ENCODE assay signal across 10 cellular contexts in the genomic region with DNA sequence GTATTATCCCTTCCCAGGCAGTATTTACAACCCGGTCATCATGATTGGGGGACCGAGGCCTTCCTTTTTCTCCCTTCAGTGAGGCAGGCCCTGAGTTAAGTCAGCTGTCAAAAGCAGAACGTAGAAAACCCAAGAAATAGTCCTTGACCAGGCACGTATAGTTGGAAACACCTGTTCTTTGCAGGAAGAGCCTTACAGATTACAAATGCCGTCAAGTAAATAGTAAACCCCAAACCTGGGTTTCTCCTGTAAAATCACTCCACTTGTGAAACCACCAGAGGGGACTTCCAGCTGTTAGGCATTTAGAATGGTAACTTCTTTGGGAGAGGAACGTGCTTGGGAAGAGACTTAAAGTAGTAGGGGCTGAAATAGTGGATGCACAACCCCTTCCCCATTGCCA. TPM values are rescaled to one million over a fixed set of nuclear protein-coding genes. Genes with fewer than 3 reads are reported as not detected.
DNase-seq lines count a peak whose midpoint lies in the region; ATAC-seq and TF ChIP-seq lines count a peak whose summit lies in the region.
"Had no signal": no experiment of that assay in that cellular context is flagged by ENCODE, and none has a peak within 500 bp of the region (broad histone marks: within the 10 kb centered on the region; RNA-seq: fewer than 3 reads in every experiment).

No MANE protein-coding gene starts in this region.

- H3K27ac Mint-ChIP-seq in T-helper 17 cell: peak overlapping the region; percentile 29

- H3K4me1 ChIP-seq in HEK293 (ENCODE audit: control insufficient read depth, insufficient read depth, low read length): peaks cover 20% of the 10 kb centered on the region
- peaks cover 2% of the 10 kb centered on the region for H3K4me1 ChIP-seq in right cardiac atrium (ENCODE audit: control insufficient read depth, insufficient read depth, low read length)
- peaks cover 31% of the 10 kb centered on the region for H3K4me1 ChIP-seq in body of pancreas

- H3K4me3 ChIP-seq in HEK293 (ENCODE audit: low read depth, low read length) (no peak overlapping the region), right cardiac atrium (ENCODE audit: low read length) (no peak overlapping the region), skin epidermis (no peak overlapping the region), body of pancreas (no peak overlapping the region)

- TF ChIP-seq CTCF in HEK293 (tag by site-specific recombination; IDR thresholded peaks at IDR 0.05): no peak
- TF ChIP-seq CTCF in body of pancreas (IDR thresholded peaks at IDR 0.05): no peak

- no peak for DNase-seq in T-helper 17 cell
- no peak for DNase-seq in right cardiac atrium
- DNase-seq in iPS-NIHi7 (ENCODE audit: extremely low spot score): no peak
- no peak for DNase-seq in DMS 273 treated with DMSO at 0.1 percent for 48 hours (lab: John Stamatoyannopoulos, UW)
- DNase-seq in body of pancreas: no peak
- DNase-seq in glomerular visceral epithelial cell (ENCODE audit: extremely low spot score): no peak
- DNase-seq: OCI-M1; stimulated activated naive CD4-positive, alpha-beta T cell treated with Interleukin-2 at 50 U/mL for 16 hours had no signal

- no peaks in the 10 kb centered on the region for H3K27me3 ChIP-seq in right cardiac atrium (ENCODE audit: control insufficient read depth, insufficient read depth)
- H3K27me3 ChIP-seq in body of pancreas: no peaks in the 10 kb centered on the region

- peak overlapping the region; percentile 96; the same call in 1 of the 2 replicates for H3K27ac ChIP-seq in HEK293 (ENCODE audit: extremely low read depth, low read depth, low read length)
- H3K27ac ChIP-seq in right cardiac atrium (ENCODE audit: low read length): peak overlapping the region; percentile 86
- H3K27ac ChIP-seq in skin epidermis: peak overlapping the region in 13 of 21 experiments; percentile 91 to 99 (median 97)
- peak overlapping the region in 2 of 4 donors; percentile 76 to 94 for H3K27ac ChIP-seq in body of pancreas

- ATAC-seq in T-helper 17 cell (no peak), right cardiac atrium (no peak), body of pancreas (no peak)

- H3K4me1 Mint-ChIP-seq in T-helper 17 cell: peaks cover 20% of the 10 kb centered on the region

- WGBS in right cardiac atrium: 82% methylated on average over 6 of the region's 6 CpGs
- 79 to 81% methylated on average over 6 of the region's 6 CpGs for WGBS in body of pancreas, 2 donors

- H3K36me3 ChIP-seq in HEK293 (ENCODE audit: control insufficient read depth in 2 of 2, insufficient read depth in 1 of 2, low read length in 2 of 2) (no peaks in the 10 kb centered on the region), body of pancreas (replicated peaks in 1 of 2; ENCODE audit: insufficient read depth in 1 of 2, low read depth in 2 of 2) (no peaks in the 10 kb centered on the region)

- TF ChIP-seq POLR2A in body of pancreas (IDR thresholded peaks at IDR 0.05): no peak

- no peaks in the 10 kb centered on the region for H3K27me3 Mint-ChIP-seq in T-helper 17 cell

- POLR2A ChIA-PET in HEK293 (lab: Yijun Ruan, JAX): interaction anchor here (0.7 to 3.1 kb wide), 2 partner anchors 57 to 70 kb away, joined by 3 to 17 read pairs; a partner anchor contains a TSS

- H3K9me3 ChIP-seq in HEK293 (ENCODE audit: control insufficient read depth, insufficient read depth, low read depth, low read length) (no peaks in the 10 kb centered on the region), T-helper 17 cell (ENCODE audit: control insufficient read depth, low read length, poor library complexity, severe bottlenecking) (no peaks in the 10 kb centered on the region), right cardiac atrium (ENCODE audit: control insufficient read depth, low read length) (no peaks in the 10 kb centered on the region), body of pancreas (no peaks in the 10 kb centered on the region)

- H3K4me3 Mint-ChIP-seq in T-helper 17 cell: no peak overlapping the region

- intact Hi-C loops in right cardiac atrium (cut with DNase I): loop anchor here in 1 of 4 donors (10.0 kb wide), 1 partner anchor 53 kb away; a partner anchor contains a TSS
- intact Hi-C loops in body of pancreas (cut with DNase I): no loop called here

- H3K36me3 Mint-ChIP-seq in T-helper 17 cell (ENCODE audit: low read depth): no peaks in the 10 kb centered on the region

- CTCF ChIA-PET in HEK293 (lab: Yijun Ruan, JAX): interaction anchor here (0.6 to 1.2 kb wide), 3 partner anchors 16 to 68 kb away, joined by 4 to 5 read pairs (median 4); no protein-coding TSS in a partner anchor

TF ChIP-seq in HEK293, 187 proteins besides CTCF, POLR2A, EP300 and RAD21:
- TF ChIP-seq ZNF394 (tag by site-specific recombination; IDR thresholded peaks at IDR 0.05; ENCODE audit: borderline replicate concordance) (no peak), ZNF561 (tag by site-specific recombination; IDR thresholded peaks at IDR 0.05; ENCODE audit: borderline replicate concordance) (no peak), OVOL3 (tag by site-specific recombination; IDR thresholded peaks at IDR 0.05) (no peak), ZNF621 (tag by site-specific recombination; IDR thresholded peaks at IDR 0.05) (no peak), ZNF433 (tag by site-specific recombination; IDR thresholded peaks at IDR 0.05; ENCODE audit: low read depth) (no peak), ZNF501 (tag by site-specific recombination; IDR thresholded peaks at IDR 0.05) (no peak), SP3 (tag by site-specific recombination; IDR thresholded peaks at IDR 0.05) (no peak), ZBTB7A (tag by site-specific recombination; IDR thresholded peaks at IDR 0.05; ENCODE audit: low read depth) (no peak), ZNF335 (tag by site-specific recombination; conservative IDR thresholded peaks at IDR 0.05) (no peak), ZNF768 (tag by site-specific recombination; IDR thresholded peaks at IDR 0.05) (no peak)
TF ChIP-seq in HEK293: peak in this region for 0.

RNA-seq across cellular contexts. Expression of a gene that starts 1.0 kb away (rescaled TPM):
- total RNA-seq in T-helper 17 cell: 10 to 100 TPM; 37.6 to 45.3 TPM
- total RNA-seq in right cardiac atrium: 100 to 1,000 TPM; 113 to 134 (median 128) TPM
- polyA plus RNA-seq in right cardiac atrium: 47.6 TPM
- total RNA-seq in body of pancreas: 10 to 100 TPM; 24.4 to 37.9 TPM

RNA-seq across cellular contexts. Expression of a gene that starts 39.4 kb away (rescaled TPM):
- 1 to 10 TPM in 1 of 2 donors, under 1 TPM in 1; 0.85 to 4.3 TPM for total RNA-seq in T-helper 17 cell
- 10 to 100 TPM; 14.8 to 20.9 (median 16.7) TPM for total RNA-seq in right cardiac atrium
- polyA plus RNA-seq in right cardiac atrium: 13.8 TPM
- 1 to 10 TPM; 1.8 to 2.3 TPM for total RNA-seq in body of pancreas

RNA-seq across cellular contexts. Expression of a gene that starts 56.6 kb away (rescaled TPM):
- total RNA-seq in T-helper 17 cell (10 to 100 TPM; 12.9 to 13.9 TPM), right cardiac atrium (10 to 100 TPM; 11.0 to 16.0 (median 13.2) TPM), body of pancreas (1 to 10 TPM; 9.3 to 9.6 TPM)
- polyA plus RNA-seq in right cardiac atrium: 12.7 TPM
